Comparison of ENCODE assay signal across 9 cellular contexts in the genomic region with DNA sequence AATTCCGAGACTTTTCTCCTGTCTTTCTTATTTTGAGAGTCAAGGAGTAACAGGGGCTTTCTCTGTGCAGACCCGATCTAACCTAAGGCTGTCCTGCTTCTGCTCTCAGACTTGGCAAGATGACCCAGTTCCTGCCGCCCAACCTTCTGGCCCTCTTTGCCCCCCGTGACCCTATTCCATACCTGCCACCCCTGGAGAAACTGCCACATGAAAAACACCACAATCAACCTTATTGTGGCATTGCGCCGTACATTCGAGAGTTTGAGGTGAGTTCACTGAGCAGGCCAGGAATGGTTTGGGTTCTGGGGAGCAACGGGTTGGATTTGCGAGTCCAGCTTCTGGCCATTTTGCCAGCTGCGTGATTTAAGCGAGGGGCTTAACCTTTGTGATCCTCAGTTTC. TPM values are rescaled to one million over a fixed set of nuclear protein-coding genes. Genes with fewer than 3 reads are reported as not detected.
DNase-seq lines count a peak whose midpoint lies in the region; ATAC-seq and TF ChIP-seq lines count a peak whose summit lies in the region.
"Had no signal": no experiment of that assay in that cellular context is flagged by ENCODE, and none has a peak within 500 bp of the region (broad histone marks: within the 10 kb centered on the region; RNA-seq: fewer than 3 reads in every experiment).

No MANE protein-coding gene starts in this region.

- DNase-seq in activated CD4-positive, alpha-beta T cell treated with anti-CD3 and anti-CD28 coated beads, Interleukin-2, amount 10 ng/mL, durations not matched to agents 7 days and 5 days = no peak
- DNase-seq in activated CD4-positive, alpha-beta T cell treated with anti-CD3 and anti-CD28 coated beads, Interleukin-2, amount 50 U/mL, for 4 hours = no peak
- no peak for DNase-seq in adrenal gland
- DNase-seq in right lobe of liver = no peak
- DNase-seq in activated gamma-delta T cell (lab: John Stamatoyannopoulos, UW) = no peak
- DNase-seq: activated CD4-positive, alpha-beta T cell treated with anti-CD3 and anti-CD28 coated beads, Interleukin-2, amount 50 U/mL, for 48 hours had no signal

- H3K36me3 ChIP-seq in adrenal gland (replicated peaks in 1 of 2) = peaks cover 0 to 34% of the 10 kb centered on the region in 2 donors
- peaks cover 7 to 19% (median 12%) of the 10 kb centered on the region in 4 donors for H3K36me3 ChIP-seq in right lobe of liver
- H3K36me3 ChIP-seq in thymus (ENCODE audit: control insufficient read depth, insufficient read depth) = peaks cover 34% of the 10 kb centered on the region

- H3K4me3 Mint-ChIP-seq in activated CD4-positive, alpha-beta T cell treated with anti-CD3 and anti-CD28 coated beads, Interleukin-2, amount 10 ng/mL, durations not matched to agents 7 days and 5 days = peak overlapping the region; percentile 95

- TF ChIP-seq CTCF in adrenal gland (IDR thresholded peaks at IDR 0.05) (no peak), right lobe of liver (IDR thresholded peaks at IDR 0.05) (no peak)

- no peaks in the 10 kb centered on the region for H3K9me3 Mint-ChIP-seq in activated CD4-positive, alpha-beta T cell treated with anti-CD3 and anti-CD28 coated beads, Interleukin-2, amount 10 ng/mL, durations not matched to agents 7 days and 5 days

- peak overlapping the region; percentile 94 for H3K27ac Mint-ChIP-seq in activated CD4-positive, alpha-beta T cell treated with anti-CD3 and anti-CD28 coated beads, Interleukin-2, amount 10 ng/mL, durations not matched to agents 7 days and 5 days

- ATAC-seq in right lobe of liver (no peak), HG02973 (IDR thresholded peaks at IDR 0.05; ENCODE audit: unreplicated experiment) (no peak), GM18873 (IDR thresholded peaks at IDR 0.05; ENCODE audit: low FRiP score, unreplicated experiment) (no peak)

- no peaks in the 10 kb centered on the region for H3K27me3 ChIP-seq in adrenal gland
- no peaks in the 10 kb centered on the region for H3K27me3 ChIP-seq in right lobe of liver
- no peaks in the 10 kb centered on the region for H3K27me3 ChIP-seq in thymus (ENCODE audit: control insufficient read depth, insufficient read depth)

- H3K27ac ChIP-seq in adrenal gland = peak overlapping the region in 1 of 5 donors; percentile 79
- H3K27ac ChIP-seq in right lobe of liver = peak overlapping the region in 1 of 3 donors; percentile 72
- H3K27ac ChIP-seq in thymus (ENCODE audit: low read depth) = no peak overlapping the region

- CTCF ChIA-PET in activated CD4-positive, alpha-beta T cell treated with anti-CD3 and anti-CD28 coated beads, Interleukin-2, amount 10 ng/mL, durations not matched to agents 7 days and 5 days (lab: Charles Lee) = no interaction called here

- H3K4me1 ChIP-seq in adrenal gland (replicated peaks in 1 of 2) (peaks cover 10 to 32% of the 10 kb centered on the region in 2 donors), right lobe of liver (peaks cover 0 to 12% (median 3%) of the 10 kb centered on the region in 4 donors), thymus (ENCODE audit: control insufficient read depth, insufficient read depth, low read length) (peaks cover 9% of the 10 kb centered on the region)

- H3K4me3 ChIP-seq in adrenal gland (peak overlapping the region in 3 of 4 donors; percentile 68 to 84 (median 74)), right lobe of liver (peak overlapping the region; percentile 64 to 99 (median 79)), thymus (ENCODE audit: low read length) (peak overlapping the region; percentile 77)

- 25 to 39% (median 33%) methylated on average over 7 to 11 of the region's 11 CpGs for WGBS in adrenal gland, 4 donors
- 11% methylated on average over 5 of the region's 11 CpGs for WGBS in right lobe of liver (ENCODE audit: insufficient coverage, low coverage, low lambda C conversion rate, missing lambda C conversion rate)
- 71% methylated on average over 11 of the region's 11 CpGs for WGBS in thymus

- intact Hi-C loops in adrenal gland (cut with DNase I) = no loop called here
- intact Hi-C loops in right lobe of liver (cut with DNase I) = no loop called here

- peaks cover 39% of the 10 kb centered on the region for H3K36me3 Mint-ChIP-seq in activated CD4-positive, alpha-beta T cell treated with anti-CD3 and anti-CD28 coated beads, Interleukin-2, amount 10 ng/mL, durations not matched to agents 7 days and 5 days (ENCODE audit: low read depth)

- TF ChIP-seq POLR2A in adrenal gland (IDR thresholded peaks at IDR 0.05) (no peak), right lobe of liver (IDR thresholded peaks at IDR 0.05) (no peak)

- H3K27me3 Mint-ChIP-seq in activated CD4-positive, alpha-beta T cell treated with anti-CD3 and anti-CD28 coated beads, Interleukin-2, amount 10 ng/mL, durations not matched to agents 7 days and 5 days = peaks cover 1% of the 10 kb centered on the region

- H3K9me3 ChIP-seq in adrenal gland (replicated peaks in 1 of 3) = no peaks in the 10 kb centered on the region
- no peaks in the 10 kb centered on the region for H3K9me3 ChIP-seq in right lobe of liver
- no peaks in the 10 kb centered on the region for H3K9me3 ChIP-seq in thymus (ENCODE audit: control insufficient read depth)

- peaks cover 32% of the 10 kb centered on the region for H3K4me1 Mint-ChIP-seq in activated CD4-positive, alpha-beta T cell treated with anti-CD3 and anti-CD28 coated beads, Interleukin-2, amount 10 ng/mL, durations not matched to agents 7 days and 5 days

- POLR2A ChIA-PET in activated CD4-positive, alpha-beta T cell treated with anti-CD3 and anti-CD28 coated beads, Interleukin-2, amount 10 ng/mL, durations not matched to agents 7 days and 5 days (lab: Charles Lee) = no interaction called here

RNA-seq across cellular contexts. Expression of gene SNRNP70, which starts 1.0 kb away (rescaled TPM):
- total RNA-seq in activated CD4-positive, alpha-beta T cell treated with anti-CD3 and anti-CD28 coated beads, Interleukin-2, amount 10 ng/mL, durations not matched to agents 7 days and 5 days = 100 to 1,000 TPM; 234 to 249 TPM
- total RNA-seq in adrenal gland (100 to 1,000 TPM; 109 to 443 (median 233) TPM), right lobe of liver (100 to 1,000 TPM in 5 of 6 experiments, 10 to 100 TPM in 1; 80.8 to 187 (median 123) TPM)
- polyA plus RNA-seq in adrenal gland (1,000 to 10,000 TPM in 1 of 3 donors, 100 to 1,000 TPM in 2; 114 to 1,255 (median 535) TPM), thymus (419 TPM)

RNA-seq across cellular contexts. Expression of gene KCNA7, which starts 13.8 kb away (rescaled TPM):
- total RNA-seq in activated CD4-positive, alpha-beta T cell treated with anti-CD3 and anti-CD28 coated beads, Interleukin-2, amount 10 ng/mL, durations not matched to agents 7 days and 5 days = not detected
- not detected for total RNA-seq in adrenal gland
- not detected for polyA plus RNA-seq in adrenal gland
- not detected for total RNA-seq in right lobe of liver
- polyA plus RNA-seq in thymus = 0.05 TPM

RNA-seq across cellular contexts. Expression of gene NTF4, which starts 21.7 kb away (rescaled TPM):
- not detected for total RNA-seq in activated CD4-positive, alpha-beta T cell treated with anti-CD3 and anti-CD28 coated beads, Interleukin-2, amount 10 ng/mL, durations not matched to agents 7 days and 5 days
- not detected for total RNA-seq in adrenal gland
- polyA plus RNA-seq in adrenal gland = not detected
- total RNA-seq in right lobe of liver = not detected
- 30.1 TPM for polyA plus RNA-seq in thymus

RNA-seq across cellular contexts. Expression of gene LIN7B, which starts 27.9 kb away (rescaled TPM):
- total RNA-seq in activated CD4-positive, alpha-beta T cell treated with anti-CD3 and anti-CD28 coated beads, Interleukin-2, amount 10 ng/mL, durations not matched to agents 7 days and 5 days = 1 to 10 TPM; 5.6 TPM
- total RNA-seq in adrenal gland (10 to 100 TPM in 3 of 8 donors, 1 to 10 TPM in 5; 4.9 to 15.3 (median 9.5) TPM), right lobe of liver (1 to 10 TPM; 1.5 to 4.3 (median 2.4) TPM)
- polyA plus RNA-seq in adrenal gland (10 to 100 TPM in 2 of 3 donors, 1 to 10 TPM in 1; 4.4 to 35.2 (median 32.9) TPM), thymus (9.0 TPM)

RNA-seq across cellular contexts. Expression of gene CGB7, which starts 28.7 kb away (rescaled TPM):
- not detected for total RNA-seq in activated CD4-positive, alpha-beta T cell treated with anti-CD3 and anti-CD28 coated beads, Interleukin-2, amount 10 ng/mL, durations not matched to agents 7 days and 5 days
- under 1 TPM in 2 of 8 donors, not detected in 6; 0.15 to 0.28 TPM for total RNA-seq in adrenal gland
- polyA plus RNA-seq in adrenal gland = under 1 TPM in 2 of 3 donors, not detected in 1; 0.13 to 0.97 TPM
- total RNA-seq in right lobe of liver = not detected
- 6.7 TPM for polyA plus RNA-seq in thymus
